8 cellular contexts compared by ENCODE assay signal in genomic region chr6:111427341-111428116, GRCh38. TPM values are rescaled to one million over a fixed set of nuclear protein-coding genes. Genes with fewer than 3 reads are reported as not detected.
DNase-seq lines count a peak whose midpoint lies in the region; ATAC-seq and TF ChIP-seq lines count a peak whose summit lies in the region.

No MANE protein-coding gene starts in this region.

- no peak overlapping the region for H3K27ac Mint-ChIP-seq in T-helper 17 cell

- no peaks in the 10 kb centered on the region for H3K27me3 Mint-ChIP-seq in T-helper 17 cell

- POLR2A ChIA-PET in AG04449 (lab: Yijun Ruan, JAX) = no interaction called here

- peaks cover 34% of the 10 kb centered on the region for H3K4me1 Mint-ChIP-seq in T-helper 17 cell

- no peaks in the 10 kb centered on the region for H3K9me3 ChIP-seq in T-helper 17 cell (ENCODE audit: control insufficient read depth, low read length, poor library complexity, severe bottlenecking)

- H3K36me3 Mint-ChIP-seq in T-helper 17 cell (ENCODE audit: low read depth) = peaks cover 5% of the 10 kb centered on the region

- TF ChIP-seq CTCF in AG04449 (IDR thresholded peaks at IDR 0.05; ENCODE audit: insufficient read depth, low read length, missing control alignments) = no peak

- ATAC-seq in GM18520 (IDR thresholded peaks at IDR 0.05; ENCODE audit: unreplicated experiment) = peak; percentile 57
- peak; percentile 79 for ATAC-seq in HG03378 (IDR thresholded peaks at IDR 0.05; ENCODE audit: unreplicated experiment)
- peak; percentile 68 for ATAC-seq in T-helper 17 cell

- H3K4me3 ChIP-seq in AG04449 (ENCODE audit: low read depth, low read length) = no peak overlapping the region

- CTCF ChIA-PET in AG04449 (lab: Yijun Ruan, JAX) = no interaction called here

- peak overlapping the region; percentile 59 for H3K4me3 Mint-ChIP-seq in T-helper 17 cell

- DNase-seq in AG04449 (ENCODE audit: low read depth, low spot score) (peak; percentile 19), T-helper 17 cell (no peak), glomerular endothelial cell (ENCODE audit: extremely low read depth, low read depth, low spot score) (peak; percentile 56), cerebellum (ENCODE audit: low spot score) (no peak), UCSD-AML1 (lab: John Stamatoyannopoulos, UW; ENCODE audit: unreplicated experiment) (no peak), NCI-H128 (lab: John Stamatoyannopoulos, UW; ENCODE audit: unreplicated experiment) (no peak)

RNA-seq across cellular contexts. Expression of gene REV3L, which starts 55.5 kb away (rescaled TPM):
- total RNA-seq in T-helper 17 cell (10 to 100 TPM; 18.9 to 19.8 TPM), glomerular endothelial cell (29.4 and 30.5 TPM in 2 replicates), cerebellum (95.2 TPM)

Comparison
In these comparisons a context has a peak if more than half of its experiments do, and no peak if none do; other contexts are left out.
1. DNase-seq: peak in AG04449 (single experiment) and glomerular endothelial cell (single experiment); none in T-helper 17 cell (0 of 3), cerebellum (single experiment), UCSD-AML1 (single experiment) and NCI-H128 (single experiment).
2. Peak in every context shown above with its lines, with median percentiles within 50 percentile points of each other: ATAC-seq.